Comparison of ENCODE assay signal across 11 cellular contexts in the genomic region with DNA sequence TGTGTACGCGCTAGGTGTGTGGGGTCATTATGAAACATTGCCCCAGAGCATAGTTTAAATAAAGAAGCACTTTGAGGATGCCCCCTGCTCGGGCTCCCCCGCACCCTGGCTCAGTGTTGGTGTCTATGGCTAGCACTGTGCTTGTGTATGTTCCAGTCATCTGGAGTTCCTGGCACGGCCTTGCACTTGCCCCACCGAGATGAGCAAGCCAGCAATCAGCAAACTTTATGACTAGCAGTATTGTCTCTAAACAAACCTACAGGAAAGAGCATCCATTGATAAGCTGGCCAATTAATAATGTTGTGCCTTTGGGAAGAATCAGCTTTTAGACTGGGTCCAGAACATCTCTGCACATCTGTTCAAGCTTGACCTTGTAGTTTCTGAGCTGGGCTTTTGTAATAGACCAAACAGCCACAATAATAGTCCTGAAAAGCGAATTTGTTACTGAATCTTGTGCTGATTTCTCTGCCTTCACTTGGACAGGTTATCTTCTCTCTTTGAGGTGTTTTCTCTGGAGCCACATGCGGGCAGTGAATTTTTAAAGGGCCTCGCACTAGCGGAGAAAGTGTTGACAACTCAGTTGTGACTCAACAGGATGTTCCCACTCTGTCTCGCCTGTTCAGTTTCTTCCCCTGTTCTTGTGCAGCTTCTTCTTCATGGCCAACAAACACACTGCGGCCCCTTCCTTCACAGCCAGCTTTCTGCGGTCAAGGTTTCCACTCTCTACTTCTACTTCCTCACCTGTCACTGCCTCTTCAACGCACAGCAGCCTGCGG. TPM values are rescaled to one million over a fixed set of nuclear protein-coding genes. Genes with fewer than 3 reads are reported as not detected.
DNase-seq lines count a peak whose midpoint lies in the region; ATAC-seq, FAIRE-seq and TF ChIP-seq lines count a peak whose summit lies in the region.
"Had no signal": no experiment of that assay in that cellular context is flagged by ENCODE, and none has a peak within 500 bp of the region (broad histone marks: within the 10 kb centered on the region; RNA-seq: fewer than 3 reads in every experiment).

No MANE protein-coding gene starts in this region.

- no peak for ATAC-seq in HG03175 (IDR thresholded peaks at IDR 0.05; ENCODE audit: unreplicated experiment)
- ATAC-seq: activated T-helper 17 cell treated with anti-CD3 and anti-CD28 coated beads, Interleukin-2, amount 50 U/mL, for 72 hours had no signal

- no peaks in the 10 kb centered on the region for H3K9me3 ChIP-seq in Peyer's patch
- H3K9me3 ChIP-seq in mesodermal cell (ENCODE audit: control insufficient read depth, low read length) = no peaks in the 10 kb centered on the region
- H3K9me3 ChIP-seq in suprapubic skin = no peaks in the 10 kb centered on the region

- no peaks in the 10 kb centered on the region for H3K36me3 ChIP-seq in Peyer's patch
- H3K36me3 ChIP-seq in mesodermal cell (ENCODE audit: control insufficient read depth, insufficient read depth, low read length) = no peaks in the 10 kb centered on the region
- H3K36me3 ChIP-seq in suprapubic skin = no peaks in the 10 kb centered on the region

- no peak for TF ChIP-seq EP300 in suprapubic skin (IDR thresholded peaks at IDR 0.05)

- H3K27me3 ChIP-seq in Peyer's patch (no peaks in the 10 kb centered on the region), suprapubic skin (no peaks in the 10 kb centered on the region)

- DNase-seq in Peyer's patch = peak in 2 of 3 donors; percentile 51 to 55
- no peak for DNase-seq in epithelial cell of prostate (ENCODE audit: low read depth, low spot score)
- no peak for DNase-seq in suprapubic skin (ENCODE audit: low spot score in 2 of 2)
- DNase-seq in NCI-H446 (lab: John Stamatoyannopoulos, UW) = no peak
- DNase-seq in D721Med (ENCODE audit: insufficient read length, low spot score) = no peak
- no peak for DNase-seq in NCI-H1694 (lab: John Stamatoyannopoulos, UW)

- TF ChIP-seq CTCF in Peyer's patch (IDR thresholded peaks at IDR 0.05) (no peak), suprapubic skin (IDR thresholded peaks at IDR 0.05) (no peak), D721Med (IDR thresholded peaks at IDR 0.05; ENCODE audit: insufficient read depth, missing control alignments) (no peak)

- peak overlapping the region in 3 of 4 donors; percentile 22 to 77 (median 74) for H3K27ac ChIP-seq in Peyer's patch
- H3K27ac ChIP-seq in epithelial cell of prostate = peak overlapping the region; percentile 53
- H3K27ac ChIP-seq in mesodermal cell (ENCODE audit: low read depth, low read length, severe bottlenecking) = peak overlapping the region; percentile 73
- H3K27ac ChIP-seq in suprapubic skin = no peak overlapping the region
- H3K27ac ChIP-seq: SK-N-MC had no signal

- H3K4me3 ChIP-seq in Peyer's patch (peak overlapping the region in 2 of 4 donors; percentile 57 to 59), mesodermal cell (ENCODE audit: extremely low read depth, insufficient read depth, low read length, poor library complexity, severe bottlenecking) (peak overlapping the region; percentile 43), suprapubic skin (peak overlapping the region; percentile 56)

- TF ChIP-seq POLR2A in Peyer's patch (IDR thresholded peaks at IDR 0.05) (no peak), suprapubic skin (IDR thresholded peaks at IDR 0.05) (no peak)

- H3K4me1 ChIP-seq in Peyer's patch (no peaks in the 10 kb centered on the region), mesodermal cell (ENCODE audit: control insufficient read depth, insufficient read depth, low read length, poor library complexity, severe bottlenecking) (peaks cover 13% of the 10 kb centered on the region), suprapubic skin (peaks cover 3% of the 10 kb centered on the region)

- WGBS in mesodermal cell (ENCODE audit: insufficient coverage in 2 of 2), 2 experiments = 70 to 88% methylated on average over 4 of the region's 15 CpGs
- 75% methylated on average over 15 of the region's 15 CpGs for WGBS in suprapubic skin

- FAIRE-seq in D721Med (lab: Jason Lieb, UNC) = no peak
- FAIRE-seq: islet of Langerhans had no signal

RNA-seq across cellular contexts. Expression of gene SHROOM4, which starts 0.9 kb away (rescaled TPM):
- total RNA-seq in Peyer's patch (10 to 100 TPM in 1 of 4 donors, 1 to 10 TPM in 3; 3.3 to 10.0 (median 8.9) TPM), suprapubic skin (1 to 10 TPM; 2.3 to 10.0 (median 4.4) TPM)
- 7.6 TPM for polyA plus RNA-seq in mesodermal cell (2013, experiment 1 of 2)
- polyA plus RNA-seq in mesodermal cell (2013, experiment 2 of 2) = 5.9 TPM
- total RNA-seq: activated T-helper 17 cell treated with anti-CD3 and anti-CD28 coated beads, Interleukin-2, amount 50 U/mL, for 72 hours had no signal

Comparison
In these comparisons a context has a peak if more than half of its experiments do, and no peak if none do; other contexts are left out.
1. DNase-seq: peak in Peyer's patch (2 of 3); none in epithelial cell of prostate (single experiment), suprapubic skin (0 of 2), NCI-H446 (0 of 2), D721Med (single experiment) and NCI-H1694 (single experiment).